ENCODE assay signal across 2 cellular contexts in the genomic region with DNA sequence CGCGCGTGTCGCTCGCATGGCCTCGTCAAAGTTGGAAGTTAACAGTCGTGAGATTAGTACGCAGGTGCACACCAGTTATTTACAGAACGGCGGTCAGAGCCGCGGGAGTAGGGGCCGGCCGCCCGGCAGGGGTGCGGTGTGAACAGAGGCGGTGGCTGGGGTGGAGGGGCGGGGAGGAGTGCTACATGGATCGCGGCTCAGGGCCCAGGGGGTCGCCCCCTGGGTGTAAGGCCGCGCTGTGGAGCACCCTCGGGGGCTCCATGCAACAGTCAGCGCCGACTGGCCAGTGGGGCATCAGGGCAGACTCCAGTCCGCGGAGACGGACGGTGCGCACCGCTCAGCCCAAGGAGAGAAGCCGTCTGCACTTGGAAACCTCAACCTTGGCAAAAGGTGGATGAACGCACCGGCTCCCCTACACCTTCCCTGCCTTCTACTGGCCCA.
TF ChIP-seq lines count a peak whose summit lies in the region.

No MANE protein-coding gene starts in this region.

TF ChIP-seq in liver, 16 proteins besides CTCF, POLR2A, EP300 and RAD21:
- TF ChIP-seq GABPA (IDR thresholded peaks at IDR 0.05 in 1 of 2, conservative IDR thresholded peaks at IDR 0.05 in 1 of 2) (no peak), HNF4A (conservative IDR thresholded peaks at IDR 0.05) (no peak), YY1 (IDR thresholded peaks at IDR 0.05) (no peak), SP1 (IDR thresholded peaks at IDR 0.05) (no peak), RXRA (IDR thresholded peaks at IDR 0.05) (no peak), JUND (IDR thresholded peaks at IDR 0.05) (no peak), NR2F2 (IDR thresholded peaks at IDR 0.05) (no peak), TAF1 (conservative IDR thresholded peaks at IDR 0.05) (no peak), FOXA2 (IDR thresholded peaks at IDR 0.05) (no peak), HNF4G (IDR thresholded peaks at IDR 0.05) (no peak), EGR1 (IDR thresholded peaks at IDR 0.05; ENCODE audit: low read depth in 2 of 2) (no peak), FOXA1 (IDR thresholded peaks at IDR 0.05) (no peak)
- TF ChIP-seq, protein P1, sequence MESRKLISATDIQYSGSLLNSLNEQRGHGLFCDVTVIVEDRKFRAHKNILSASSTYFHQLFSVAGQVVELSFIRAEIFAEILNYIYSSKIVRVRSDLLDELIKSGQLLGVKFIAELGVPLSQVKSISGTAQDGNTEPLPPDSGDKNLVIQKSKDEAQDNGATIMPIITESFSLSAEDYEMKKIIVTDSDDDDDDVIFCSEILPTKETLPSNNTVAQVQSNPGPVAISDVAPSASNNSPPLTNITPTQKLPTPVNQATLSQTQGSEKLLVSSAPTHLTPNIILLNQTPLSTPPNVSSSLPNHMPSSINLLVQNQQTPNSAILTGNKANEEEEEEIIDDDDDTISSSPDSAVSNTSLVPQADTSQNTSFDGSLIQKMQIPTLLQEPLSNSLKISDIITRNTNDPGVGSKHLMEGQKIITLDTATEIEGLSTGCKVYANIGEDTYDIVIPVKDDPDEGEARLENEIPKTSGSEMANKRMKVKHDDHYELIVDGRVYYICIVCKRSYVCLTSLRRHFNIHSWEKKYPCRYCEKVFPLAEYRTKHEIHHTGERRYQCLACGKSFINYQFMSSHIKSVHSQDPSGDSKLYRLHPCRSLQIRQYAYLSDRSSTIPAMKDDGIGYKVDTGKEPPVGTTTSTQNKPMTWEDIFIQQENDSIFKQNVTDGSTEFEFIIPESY (IDR thresholded peaks at IDR 0.05) = no peak
- TF ChIP-seq, protein P2, sequence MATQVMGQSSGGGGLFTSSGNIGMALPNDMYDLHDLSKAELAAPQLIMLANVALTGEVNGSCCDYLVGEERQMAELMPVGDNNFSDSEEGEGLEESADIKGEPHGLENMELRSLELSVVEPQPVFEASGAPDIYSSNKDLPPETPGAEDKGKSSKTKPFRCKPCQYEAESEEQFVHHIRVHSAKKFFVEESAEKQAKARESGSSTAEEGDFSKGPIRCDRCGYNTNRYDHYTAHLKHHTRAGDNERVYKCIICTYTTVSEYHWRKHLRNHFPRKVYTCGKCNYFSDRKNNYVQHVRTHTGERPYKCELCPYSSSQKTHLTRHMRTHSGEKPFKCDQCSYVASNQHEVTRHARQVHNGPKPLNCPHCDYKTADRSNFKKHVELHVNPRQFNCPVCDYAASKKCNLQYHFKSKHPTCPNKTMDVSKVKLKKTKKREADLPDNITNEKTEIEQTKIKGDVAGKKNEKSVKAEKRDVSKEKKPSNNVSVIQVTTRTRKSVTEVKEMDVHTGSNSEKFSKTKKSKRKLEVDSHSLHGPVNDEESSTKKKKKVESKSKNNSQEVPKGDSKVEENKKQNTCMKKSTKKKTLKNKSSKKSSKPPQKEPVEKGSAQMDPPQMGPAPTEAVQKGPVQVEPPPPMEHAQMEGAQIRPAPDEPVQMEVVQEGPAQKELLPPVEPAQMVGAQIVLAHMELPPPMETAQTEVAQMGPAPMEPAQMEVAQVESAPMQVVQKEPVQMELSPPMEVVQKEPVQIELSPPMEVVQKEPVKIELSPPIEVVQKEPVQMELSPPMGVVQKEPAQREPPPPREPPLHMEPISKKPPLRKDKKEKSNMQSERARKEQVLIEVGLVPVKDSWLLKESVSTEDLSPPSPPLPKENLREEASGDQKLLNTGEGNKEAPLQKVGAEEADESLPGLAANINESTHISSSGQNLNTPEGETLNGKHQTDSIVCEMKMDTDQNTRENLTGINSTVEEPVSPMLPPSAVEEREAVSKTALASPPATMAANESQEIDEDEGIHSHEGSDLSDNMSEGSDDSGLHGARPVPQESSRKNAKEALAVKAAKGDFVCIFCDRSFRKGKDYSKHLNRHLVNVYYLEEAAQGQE (IDR thresholded peaks at IDR 0.05) = no peak
- TF ChIP-seq, protein P3, sequence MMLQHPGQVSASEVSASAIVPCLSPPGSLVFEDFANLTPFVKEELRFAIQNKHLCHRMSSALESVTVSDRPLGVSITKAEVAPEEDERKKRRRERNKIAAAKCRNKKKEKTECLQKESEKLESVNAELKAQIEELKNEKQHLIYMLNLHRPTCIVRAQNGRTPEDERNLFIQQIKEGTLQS (IDR thresholded peaks at IDR 0.05) = no peak
- TF ChIP-seq, protein P4, sequence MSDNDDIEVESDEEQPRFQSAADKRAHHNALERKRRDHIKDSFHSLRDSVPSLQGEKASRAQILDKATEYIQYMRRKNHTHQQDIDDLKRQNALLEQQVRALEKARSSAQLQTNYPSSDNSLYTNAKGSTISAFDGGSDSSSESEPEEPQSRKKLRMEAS (IDR thresholded peaks at IDR 0.05) = no peak
TF ChIP-seq in liver: peak in this region for 0.

TF ChIP-seq in HepG2, 621 proteins besides CTCF, POLR2A, EP300 and RAD21 (continued from another document):
- TF ChIP-seq FLYWCH1 (CRISPR knock-in tag; IDR thresholded peaks at IDR 0.05) (no peak), SRSF4 (IDR thresholded peaks at IDR 0.05; ENCODE audit: low read depth, low read length, poor library complexity, severe bottlenecking) (no peak), ZKSCAN1 (IDR thresholded peaks at IDR 0.05; ENCODE audit: low read length) (no peak), XRCC5 (optimal IDR thresholded peaks at IDR 0.05; ENCODE audit: low read length) (no peak), MIER3 (CRISPR knock-in tag; IDR thresholded peaks at IDR 0.05; ENCODE audit: borderline replicate concordance) (no peak), HMG20B (CRISPR knock-in tag; conservative IDR thresholded peaks at IDR 0.05) (no peak), MAF1 (CRISPR knock-in tag; IDR thresholded peaks at IDR 0.05; ENCODE audit: borderline replicate concordance) (no peak), AGO1 (IDR thresholded peaks at IDR 0.05; ENCODE audit: low read depth, low read length, poor library complexity, severe bottlenecking) (no peak), TBX2 (CRISPR knock-in tag; IDR thresholded peaks at IDR 0.05; ENCODE audit: borderline replicate concordance) (no peak)
- TF ChIP-seq, protein P5, sequence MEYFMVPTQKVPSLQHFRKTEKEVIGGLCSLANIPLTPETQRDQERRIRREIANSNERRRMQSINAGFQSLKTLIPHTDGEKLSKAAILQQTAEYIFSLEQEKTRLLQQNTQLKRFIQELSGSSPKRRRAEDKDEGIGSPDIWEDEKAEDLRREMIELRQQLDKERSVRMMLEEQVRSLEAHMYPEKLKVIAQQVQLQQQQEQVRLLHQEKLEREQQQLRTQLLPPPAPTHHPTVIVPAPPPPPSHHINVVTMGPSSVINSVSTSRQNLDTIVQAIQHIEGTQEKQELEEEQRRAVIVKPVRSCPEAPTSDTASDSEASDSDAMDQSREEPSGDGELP (IDR thresholded peaks at IDR 0.05; ENCODE audit: borderline replicate concordance, low read depth) = no peak
- TF ChIP-seq, protein P6, sequence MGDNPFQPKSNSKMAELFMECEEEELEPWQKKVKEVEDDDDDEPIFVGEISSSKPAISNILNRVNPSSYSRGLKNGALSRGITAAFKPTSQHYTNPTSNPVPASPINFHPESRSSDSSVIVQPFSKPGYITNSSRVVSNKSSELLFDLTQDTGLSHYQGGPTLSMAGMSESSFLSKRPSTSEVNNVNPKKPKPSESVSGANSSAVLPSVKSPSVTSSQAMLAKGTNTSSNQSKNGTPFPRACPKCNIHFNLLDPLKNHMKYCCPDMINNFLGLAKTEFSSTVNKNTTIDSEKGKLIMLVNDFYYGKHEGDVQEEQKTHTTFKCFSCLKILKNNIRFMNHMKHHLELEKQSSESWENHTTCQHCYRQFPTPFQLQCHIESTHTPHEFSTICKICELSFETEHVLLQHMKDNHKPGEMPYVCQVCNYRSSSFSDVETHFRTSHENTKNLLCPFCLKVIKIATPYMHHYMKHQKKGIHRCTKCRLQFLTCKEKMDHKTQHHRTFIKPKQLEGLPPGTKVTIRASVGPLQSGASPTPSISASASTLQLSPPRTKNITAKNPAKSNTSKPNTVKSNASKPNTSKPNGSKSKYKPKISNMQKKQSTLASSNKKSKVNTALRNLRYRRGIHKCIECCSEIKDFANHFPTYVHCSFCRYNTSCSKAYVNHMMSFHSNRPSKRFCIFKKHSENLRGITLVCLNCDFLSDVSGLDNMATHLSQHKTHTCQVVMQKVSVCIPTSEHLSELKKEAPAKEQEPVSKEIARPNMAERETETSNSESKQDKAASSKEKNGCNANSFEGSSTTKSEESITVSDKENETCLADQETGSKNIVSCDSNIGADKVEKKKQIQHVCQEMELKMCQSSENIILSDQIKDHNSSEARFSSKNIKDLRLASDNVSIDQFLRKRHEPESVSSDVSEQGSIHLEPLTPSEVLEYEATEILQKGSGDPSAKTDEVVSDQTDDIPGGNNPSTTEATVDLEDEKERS (CRISPR knock-in tag; IDR thresholded peaks at IDR 0.05) = no peak
TF ChIP-seq in HepG2: peak in this region for 0.
